ENCODE assay signal across 19 cellular contexts in the genomic region with DNA sequence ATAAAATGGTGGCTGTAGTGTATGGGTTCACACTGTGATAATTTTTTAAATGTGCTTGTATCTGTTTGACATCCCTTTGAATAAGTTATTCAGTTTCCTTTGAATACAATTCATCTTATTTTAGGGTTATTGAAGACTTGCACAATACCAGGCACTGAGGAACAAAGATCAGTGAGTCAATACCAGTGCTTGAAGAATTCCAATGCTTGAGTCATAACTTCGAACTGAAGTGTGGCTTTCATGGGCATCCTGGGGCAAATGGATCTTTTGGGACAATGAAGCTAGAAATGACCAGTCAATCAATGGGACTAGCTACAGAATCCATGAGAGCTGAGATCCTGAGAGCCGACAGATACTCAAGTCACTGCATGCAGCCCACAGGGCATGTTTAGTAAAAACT.
DNase-seq lines count a peak whose midpoint lies in the region; ATAC-seq, FAIRE-seq and TF ChIP-seq lines count a peak whose summit lies in the region.
"Had no signal": no experiment of that assay in that cellular context is flagged by ENCODE, and none has a peak within 500 bp of the region (broad histone marks: within the 10 kb centered on the region; RNA-seq: fewer than 3 reads in every experiment).

No MANE protein-coding gene starts in this region.

- H3K36me3 Mint-ChIP-seq in MCF 10A (ENCODE audit: insufficient read depth, unreplicated experiment) = no peaks in the 10 kb centered on the region

- TF ChIP-seq CTCF in MCF 10A (IDR thresholded peaks at IDR 0.05; ENCODE audit: unreplicated experiment) = no peak
- TF ChIP-seq CTCF in breast epithelium (IDR thresholded peaks at IDR 0.05) = no peak
- no peak for TF ChIP-seq CTCF in RWPE2 (IDR thresholded peaks at IDR 0.05; ENCODE audit: poor library complexity, severe bottlenecking)
- no peak for TF ChIP-seq CTCF in A673 (conservative IDR thresholded peaks at IDR 0.05; ENCODE audit: low read depth, low read length)

- H3K27me3 Mint-ChIP-seq in MCF 10A (ENCODE audit: insufficient read depth, unreplicated experiment) = no peaks in the 10 kb centered on the region

- H3K36me3 ChIP-seq in breast epithelium (no peaks in the 10 kb centered on the region), RWPE2 (ENCODE audit: low read depth) (no peaks in the 10 kb centered on the region), A673 (ENCODE audit: insufficient read depth, low read length, poor library complexity, severe bottlenecking) (no peaks in the 10 kb centered on the region)
- H3K36me3 ChIP-seq: BLaER1 treated with 17β-estradiol and CSF1 and Interleukin-3, amounts not matched to agents 10 nM and 100 nM had no signal

- no peak overlapping the region for H3K27ac Mint-ChIP-seq in MCF 10A (ENCODE audit: low read depth, unreplicated experiment)
- H3K27ac Mint-ChIP-seq: HFFc6 had no signal

- H3K4me1 ChIP-seq in breast epithelium (no peaks in the 10 kb centered on the region), RWPE2 (ENCODE audit: insufficient read depth, poor library complexity, severe bottlenecking) (peaks cover 3% of the 10 kb centered on the region), A673 (ENCODE audit: insufficient read depth, low read length, poor library complexity, severe bottlenecking) (no peaks in the 10 kb centered on the region)
- H3K4me1 ChIP-seq: BLaER1 treated with 17β-estradiol and CSF1 and Interleukin-3, amounts not matched to agents 10 nM and 100 nM had no signal

- DNase-seq in MCF 10A (ENCODE audit: unreplicated experiment) = peak; percentile 44
- DNase-seq in breast epithelium (ENCODE audit: low spot score in 2 of 2) = no peak
- DNase-seq in RWPE2 (ENCODE audit: low spot score) = no peak
- DNase-seq in fibroblast of peridontal ligament (ENCODE audit: extremely low read depth) = peak; percentile 14
- DNase-seq in NCI-H128 (lab: John Stamatoyannopoulos, UW; ENCODE audit: unreplicated experiment) = no peak
- no peak for DNase-seq in GM12891 (ENCODE audit: insufficient read length, low spot score)
- no peak for DNase-seq in A673 (ENCODE audit: low spot score)
- DNase-seq in C1 segment of cervical spinal cord (lab: John Stamatoyannopoulos, UW) = no peak
- DNase-seq: GF-D8, HFFc6, KBM-7, NCI-H1048, NCI-H146, NCI-H2081, SHP77 treated with DMSO at 0.1 percent for 48 hours had no signal

- no peak for TF ChIP-seq POLR2A in breast epithelium (IDR thresholded peaks at IDR 0.05)
- TF ChIP-seq POLR2A in GM12891 (IDR thresholded peaks at IDR 0.05; ENCODE audit: low read depth, low read length) = no peak

- no peaks in the 10 kb centered on the region for H3K9me3 Mint-ChIP-seq in MCF 10A (ENCODE audit: unreplicated experiment)

- no peak for FAIRE-seq in GM12891 (lab: Jason Lieb, UNC)

- POLR2A ChIA-PET in MCF 10A (lab: Yijun Ruan, JAX) (interaction anchor here (0.8 to 1.2 kb wide), 4 partner anchors 11 to 24 kb away, joined by 3 to 4 read pairs (median 3); no protein-coding TSS in a partner anchor), A673 (lab: Charles Lee; ENCODE audit: low non-redundant PET) (no interaction called here)

- H3K9me3 ChIP-seq in breast epithelium (no peaks in the 10 kb centered on the region), RWPE2 (ENCODE audit: severe bottlenecking) (no peaks in the 10 kb centered on the region), A673 (ENCODE audit: low read depth, low read length, poor library complexity, severe bottlenecking) (no peaks in the 10 kb centered on the region)
- H3K9me3 ChIP-seq: BLaER1 treated with 17β-estradiol and CSF1 and Interleukin-3, amounts not matched to agents 10 nM and 100 nM had no signal

- H3K27ac ChIP-seq in breast epithelium (no peak overlapping the region), RWPE2 (ENCODE audit: poor library complexity, severe bottlenecking) (no peak overlapping the region), A673 (ENCODE audit: low read depth, low read length, poor library complexity, severe bottlenecking) (no peak overlapping the region)
- H3K27ac ChIP-seq: 22Rv1; BLaER1 treated with 17β-estradiol and CSF1 and Interleukin-3, amounts not matched to agents 10 nM and 100 nM; HL-60 had no signal

- intact Hi-C loops in MCF 10A (cut with micrococcal nuclease) = no loop called here
- intact Hi-C loops in breast epithelium (cut with DNase I; ENCODE audit: low total_unique reads) = no loop called here
- intact Hi-C loops in A673 (cut with micrococcal nuclease; ENCODE audit: unreplicated experiment) = no loop called here

- H3K4me3 ChIP-seq in breast epithelium (no peak overlapping the region), RWPE2 (ENCODE audit: severe bottlenecking) (no peak overlapping the region), A673 (ENCODE audit: low read depth, low read length, poor library complexity, severe bottlenecking) (no peak overlapping the region)
- H3K4me3 ChIP-seq: BLaER1 treated with 17β-estradiol and CSF1 and Interleukin-3, amounts not matched to agents 10 nM and 100 nM had no signal

- no peaks in the 10 kb centered on the region for H3K4me1 Mint-ChIP-seq in MCF 10A (ENCODE audit: insufficient read depth, unreplicated experiment)

- no peak overlapping the region for H3K4me3 Mint-ChIP-seq in MCF 10A (ENCODE audit: unreplicated experiment)
- H3K4me3 Mint-ChIP-seq: HFFc6 had no signal

- CTCF ChIA-PET in MCF 10A (lab: Yijun Ruan, JAX) = interaction anchor here (0.6 to 1.3 kb wide), 2 partner anchors 11 to 1110 kb away, joined by 4 to 5 read pairs; no protein-coding TSS in a partner anchor
- CTCF ChIA-PET in A673 (lab: Charles Lee) = no interaction called here

- BruUV-seq in MCF 10A (replicated peaks; lab: Mats Ljungman, UMichigan) (no TSS peak), A673 (replicated peaks; lab: Mats Ljungman, UMichigan) (no TSS peak)

- H3K27me3 ChIP-seq in breast epithelium (no peaks in the 10 kb centered on the region), RWPE2 (ENCODE audit: insufficient read depth, poor library complexity, severe bottlenecking) (no peaks in the 10 kb centered on the region), A673 (replicated peaks; ENCODE audit: insufficient read depth, low read depth, low read length, poor library complexity) (no peaks in the 10 kb centered on the region)
- H3K27me3 ChIP-seq: BLaER1 treated with 17β-estradiol and CSF1 and Interleukin-3, amounts not matched to agents 10 nM and 100 nM had no signal

- ATAC-seq in RWPE2 (ENCODE audit: low read depth) = peak; percentile 74; the same call in 2 of the 3 replicates
- ATAC-seq: Panc1 had no signal

TF ChIP-seq in GM12891, 5 proteins besides CTCF, POLR2A, EP300 and RAD21:
- TF ChIP-seq TAF1 (IDR thresholded peaks at IDR 0.05; ENCODE audit: low read depth, low read length) (no peak), POLR2AphosphoS5 (IDR thresholded peaks at IDR 0.05; ENCODE audit: low read depth, low read length) (no peak), SPI1 (IDR thresholded peaks at IDR 0.05; ENCODE audit: low read depth, low read length) (no peak), PAX5 (IDR thresholded peaks at IDR 0.05; ENCODE audit: insufficient read depth, low read length, severe bottlenecking) (no peak), POU2F2 (IDR thresholded peaks at IDR 0.05; ENCODE audit: low read depth, low read length) (no peak)

Comparison
In these comparisons a context has a peak if more than half of its experiments do, and no peak if none do; other contexts are left out.
1. DNase-seq: peak in MCF 10A (single experiment) and fibroblast of peridontal ligament (single experiment); none in breast epithelium (0 of 2), RWPE2 (single experiment), NCI-H128 (single experiment), GM12891 (single experiment), A673 (single experiment) and C1 segment of cervical spinal cord (0 of 14).